In the genomic region with DNA sequence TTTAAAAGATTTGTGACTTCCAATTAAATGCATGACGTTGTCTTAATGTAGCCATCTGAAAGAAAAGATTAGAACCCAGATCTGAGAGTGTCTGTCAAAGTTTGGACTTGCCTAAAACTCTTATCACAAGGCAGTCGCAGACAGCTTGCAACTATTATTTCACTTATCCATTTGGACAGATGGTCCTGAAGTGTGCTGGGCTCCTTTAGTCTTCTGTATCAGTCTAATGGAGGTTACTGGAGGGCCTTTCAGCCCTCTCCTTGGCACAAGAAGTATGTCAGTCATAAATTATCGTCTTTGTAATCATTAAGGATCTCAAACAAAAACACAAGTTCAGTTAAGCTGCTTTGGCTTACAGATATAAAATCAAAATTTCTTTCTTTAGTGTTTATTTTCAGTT, we compare ENCODE assay signal across 2 cellular contexts.
TF ChIP-seq lines count a peak whose summit lies in the region.

No MANE protein-coding gene starts in this region.

TF ChIP-seq in HEK293, 187 proteins besides CTCF, POLR2A, EP300 and RAD21:
- peak; percentile 57; the same call in 1 of the 2 replicates for TF ChIP-seq PRDM6 (tag by site-specific recombination; IDR thresholded peaks at IDR 0.05)
- no peak for TF ChIP-seq ZNF394 (tag by site-specific recombination; IDR thresholded peaks at IDR 0.05; ENCODE audit: borderline replicate concordance)
- no peak for TF ChIP-seq ZNF596 (tag by site-specific recombination; IDR thresholded peaks at IDR 0.05)
- TF ChIP-seq ZNF426 (tag by site-specific recombination; IDR thresholded peaks at IDR 0.05): no peak
- no peak for TF ChIP-seq ZNF239 (tag by site-specific recombination; IDR thresholded peaks at IDR 0.05)
- TF ChIP-seq ZNF560 (tag by site-specific recombination; IDR thresholded peaks at IDR 0.05; ENCODE audit: borderline replicate concordance): no peak
- TF ChIP-seq OSR2 (tag by site-specific recombination; IDR thresholded peaks at IDR 0.05): no peak
- no peak for TF ChIP-seq ZNF202 (tag by site-specific recombination; IDR thresholded peaks at IDR 0.05; ENCODE audit: borderline replicate concordance)

TF ChIP-seq in SK-N-SH treated with all-trans-retinoic acid at 6 μM for 48 hours, 23 proteins besides CTCF, POLR2A, EP300 and RAD21:
- TF ChIP-seq, protein P1, sequence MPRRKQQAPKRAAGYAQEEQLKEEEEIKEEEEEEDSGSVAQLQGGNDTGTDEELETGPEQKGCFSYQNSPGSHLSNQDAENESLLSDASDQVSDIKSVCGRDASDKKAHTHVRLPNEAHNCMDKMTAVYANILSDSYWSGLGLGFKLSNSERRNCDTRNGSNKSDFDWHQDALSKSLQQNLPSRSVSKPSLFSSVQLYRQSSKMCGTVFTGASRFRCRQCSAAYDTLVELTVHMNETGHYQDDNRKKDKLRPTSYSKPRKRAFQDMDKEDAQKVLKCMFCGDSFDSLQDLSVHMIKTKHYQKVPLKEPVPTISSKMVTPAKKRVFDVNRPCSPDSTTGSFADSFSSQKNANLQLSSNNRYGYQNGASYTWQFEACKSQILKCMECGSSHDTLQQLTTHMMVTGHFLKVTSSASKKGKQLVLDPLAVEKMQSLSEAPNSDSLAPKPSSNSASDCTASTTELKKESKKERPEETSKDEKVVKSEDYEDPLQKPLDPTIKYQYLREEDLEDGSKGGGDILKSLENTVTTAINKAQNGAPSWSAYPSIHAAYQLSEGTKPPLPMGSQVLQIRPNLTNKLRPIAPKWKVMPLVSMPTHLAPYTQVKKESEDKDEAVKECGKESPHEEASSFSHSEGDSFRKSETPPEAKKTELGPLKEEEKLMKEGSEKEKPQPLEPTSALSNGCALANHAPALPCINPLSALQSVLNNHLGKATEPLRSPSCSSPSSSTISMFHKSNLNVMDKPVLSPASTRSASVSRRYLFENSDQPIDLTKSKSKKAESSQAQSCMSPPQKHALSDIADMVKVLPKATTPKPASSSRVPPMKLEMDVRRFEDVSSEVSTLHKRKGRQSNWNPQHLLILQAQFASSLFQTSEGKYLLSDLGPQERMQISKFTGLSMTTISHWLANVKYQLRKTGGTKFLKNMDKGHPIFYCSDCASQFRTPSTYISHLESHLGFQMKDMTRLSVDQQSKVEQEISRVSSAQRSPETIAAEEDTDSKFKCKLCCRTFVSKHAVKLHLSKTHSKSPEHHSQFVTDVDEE (CRISPR knock-in tag; IDR thresholded peaks at IDR 0.05): peak; percentile 92
- TF ChIP-seq ZFP3 (CRISPR knock-in tag; IDR thresholded peaks at IDR 0.05) (no peak), ISL1 (CRISPR knock-in tag; IDR thresholded peaks at IDR 0.05) (peak; percentile 7; the same call in 1 of the 2 replicates), TCF4 (CRISPR knock-in tag; IDR thresholded peaks at IDR 0.05; ENCODE audit: borderline replicate concordance) (peak; percentile 45; the same call in 1 of the 2 replicates)
